ENCODE assay signal across 28 cellular contexts in the genomic region with DNA sequence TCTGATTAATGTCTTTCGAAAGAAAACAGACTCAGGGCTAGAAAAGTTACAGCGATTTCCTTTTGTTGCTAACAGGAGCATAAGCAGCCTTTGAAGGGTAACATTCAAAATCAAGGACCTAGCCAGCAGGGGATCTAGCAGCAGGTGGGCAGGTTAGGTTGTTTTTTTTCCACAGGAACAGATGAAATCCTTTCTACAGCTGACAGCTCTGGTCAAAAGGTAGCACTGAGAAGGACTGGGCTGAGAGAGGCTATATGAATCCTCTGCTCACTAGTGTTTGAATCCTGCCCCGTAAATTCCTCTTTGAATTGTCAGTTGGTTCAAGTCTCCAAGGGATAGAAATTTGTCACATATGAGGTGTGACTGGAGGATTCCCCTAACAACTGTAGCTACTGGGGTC.
"Had no signal": no experiment of that assay in that cellular context is flagged by ENCODE, and none has a peak within 500 bp of the region (broad histone marks: within the 10 kb centered on the region; RNA-seq: fewer than 3 reads in every experiment).

No MANE protein-coding gene starts in this region.

- H3K27me3 ChIP-seq: heart right ventricle, neutrophil, right lobe of liver, testis, transverse colon had no signal

- H3K9me3 Mint-ChIP-seq: activated naive CD4-positive, alpha-beta T cell treated with anti-CD3 and anti-CD28 coated beads, Interleukin-2, amount 50 U/mL, for 24 hours; activated naive CD8-positive, alpha-beta T cell treated with anti-CD3 and anti-CD28 coated beads, Interleukin-2, amount 50 U/mL, for 24 hours; activated T-helper 2 cell treated with anti-CD3 and anti-CD28 coated beads, Interferon-gamma antibody, Interleukin-2, Interleukin-4, amounts not matched to agents 10 μg/mL and 5 μg/mL and 100 μg/mL, durations not matched to agents 14 hours and 24 hours and 36 hours; immature natural killer cell; mesothelial cell of epicardium; nephron progenitor cell; T-helper 2 cell treated with Interferon-gamma antibody and Interleukin-4, amounts not matched to agents 5 μg/mL and 100 μg/mL, for 36 hours had no signal

- H3K27ac Mint-ChIP-seq: activated CD4-positive, alpha-beta T cell treated with anti-CD3 and anti-CD28 coated beads for 36 hours; activated CD8-positive, alpha-beta memory T cell treated with anti-CD3 and anti-CD28 coated beads, Interleukin-2, amount 10 ng/mL, durations not matched to agents 7 days and 5 days; activated CD8-positive, alpha-beta T cell treated with anti-CD3 and anti-CD28 coated beads, Interleukin-2, amount 10 ng/mL, durations not matched to agents 7 days and 5 days; activated naive CD4-positive, alpha-beta T cell treated with anti-CD3 and anti-CD28 coated beads, Interleukin-2, amount 50 U/mL, for 24 hours; activated naive CD8-positive, alpha-beta T cell treated with anti-CD3 and anti-CD28 coated beads, Interleukin-2, amount 50 U/mL, for 24 hours; activated T-helper 2 cell treated with anti-CD3 and anti-CD28 coated beads, Interferon-gamma antibody, Interleukin-2, Interleukin-4, amounts not matched to agents 10 μg/mL and 5 μg/mL and 100 μg/mL, durations not matched to agents 14 hours and 24 hours and 36 hours; immature natural killer cell; mesothelial cell of epicardium; naive B cell; T-helper 2 cell treated with Interferon-gamma antibody and Interleukin-4, amounts not matched to agents 5 μg/mL and 100 μg/mL, for 36 hours had no signal

- H3K4me3 ChIP-seq: heart right ventricle, right lobe of liver, testis, transverse colon had no signal

- H3K4me1 ChIP-seq: heart right ventricle, right lobe of liver, testis, transverse colon had no signal

- DNase-seq: activated CD4-positive, alpha-beta T cell treated with anti-CD3 and anti-CD28 coated beads for 36 hours; activated CD4-positive, CD25-positive, alpha-beta regulatory T cell; activated CD8-positive, alpha-beta memory T cell treated with anti-CD3 and anti-CD28 coated beads, Interleukin-2, amount 10 ng/mL, durations not matched to agents 7 days and 5 days; activated CD8-positive, alpha-beta T cell treated with anti-CD3 and anti-CD28 coated beads, Interleukin-2, amount 10 ng/mL, durations not matched to agents 7 days and 5 days; activated naive CD8-positive, alpha-beta T cell treated with anti-CD3 and anti-CD28 coated beads, Interleukin-2, amount 50 U/mL, for 24 hours; activated T-cell treated with anti-CD3 and anti-CD28 coated beads, Interleukin-2, amount 50 U/mL, for 48 hours; amygdala; caudate nucleus; cortex of kidney; foreskin fibroblast; heart right ventricle; immature natural killer cell; kidney; left colon; mammary epithelial cell; naive B cell; nephron progenitor cell; right lobe of liver; stimulated activated CD4-positive, alpha-beta T cell treated with anti-CD3 and anti-CD28 coated beads, Interleukin-2, amount 100 ng/mL, for 48 hours; stimulated activated naive CD4-positive, alpha-beta T cell treated with Interleukin-2 at 50 U/mL for 16 hours; testis; transverse colon had no signal

- H3K36me3 ChIP-seq: heart right ventricle, neutrophil, right lobe of liver, transverse colon had no signal

- H3K4me1 Mint-ChIP-seq: activated CD4-positive, alpha-beta T cell treated with anti-CD3 and anti-CD28 coated beads for 36 hours; activated CD8-positive, alpha-beta memory T cell treated with anti-CD3 and anti-CD28 coated beads, Interleukin-2, amount 10 ng/mL, durations not matched to agents 7 days and 5 days; activated naive CD4-positive, alpha-beta T cell treated with anti-CD3 and anti-CD28 coated beads, Interleukin-2, amount 50 U/mL, for 24 hours; activated naive CD8-positive, alpha-beta T cell treated with anti-CD3 and anti-CD28 coated beads, Interleukin-2, amount 50 U/mL, for 24 hours; immature natural killer cell; mesothelial cell of epicardium; naive B cell had no signal

- H3K9me3 ChIP-seq: heart right ventricle, neutrophil, right lobe of liver, testis, transverse colon had no signal

- H3K36me3 Mint-ChIP-seq: activated CD8-positive, alpha-beta memory T cell treated with anti-CD3 and anti-CD28 coated beads, Interleukin-2, amount 10 ng/mL, durations not matched to agents 7 days and 5 days; mesothelial cell of epicardium; naive B cell had no signal

- H3K27me3 Mint-ChIP-seq: activated CD4-positive, alpha-beta T cell treated with anti-CD3 and anti-CD28 coated beads for 36 hours; activated CD8-positive, alpha-beta memory T cell treated with anti-CD3 and anti-CD28 coated beads, Interleukin-2, amount 10 ng/mL, durations not matched to agents 7 days and 5 days; activated naive CD4-positive, alpha-beta T cell treated with anti-CD3 and anti-CD28 coated beads, Interleukin-2, amount 50 U/mL, for 24 hours; activated naive CD8-positive, alpha-beta T cell treated with anti-CD3 and anti-CD28 coated beads, Interleukin-2, amount 50 U/mL, for 24 hours had no signal

- H3K4me3 Mint-ChIP-seq: activated CD4-positive, alpha-beta T cell treated with anti-CD3 and anti-CD28 coated beads for 36 hours; activated CD8-positive, alpha-beta memory T cell treated with anti-CD3 and anti-CD28 coated beads, Interleukin-2, amount 10 ng/mL, durations not matched to agents 7 days and 5 days; activated CD8-positive, alpha-beta T cell treated with anti-CD3 and anti-CD28 coated beads, Interleukin-2, amount 10 ng/mL, durations not matched to agents 7 days and 5 days; activated naive CD4-positive, alpha-beta T cell treated with anti-CD3 and anti-CD28 coated beads, Interleukin-2, amount 50 U/mL, for 24 hours; activated naive CD8-positive, alpha-beta T cell treated with anti-CD3 and anti-CD28 coated beads, Interleukin-2, amount 50 U/mL, for 24 hours; immature natural killer cell; mesothelial cell of epicardium; naive B cell; nephron progenitor cell; T-helper 2 cell treated with Interferon-gamma antibody and Interleukin-4, amounts not matched to agents 5 μg/mL and 100 μg/mL, for 36 hours had no signal

- ATAC-seq: activated CD4-positive, alpha-beta T cell treated with anti-CD3 and anti-CD28 coated beads for 36 hours; activated CD8-positive, alpha-beta memory T cell treated with anti-CD3 and anti-CD28 coated beads, Interleukin-2, amount 10 ng/mL, durations not matched to agents 7 days and 5 days; activated CD8-positive, alpha-beta T cell treated with anti-CD3 and anti-CD28 coated beads, Interleukin-2, amount 10 ng/mL, durations not matched to agents 7 days and 5 days; activated naive CD8-positive, alpha-beta T cell treated with anti-CD3 and anti-CD28 coated beads, Interleukin-2, amount 50 U/mL, for 24 hours; esophagus mucosa; heart right ventricle; left colon; right lobe of liver had no signal

- H3K27ac ChIP-seq: heart right ventricle, neutrophil, right lobe of liver, testis, transverse colon had no signal
